Comparison of ENCODE assay signal across 8 cellular contexts in genomic region chr1:185044387-185044786, GRCh38. TPM values are rescaled to one million over a fixed set of nuclear protein-coding genes. Genes with fewer than 3 reads are reported as not detected.
DNase-seq lines count a peak whose midpoint lies in the region; ATAC-seq and TF ChIP-seq lines count a peak whose summit lies in the region.

No MANE protein-coding gene starts in this region.

- H3K4me2 ChIP-seq in Loucy (ENCODE audit: low read depth, low read length, poor library complexity, severe bottlenecking) (peak overlapping the region; percentile 61), neural progenitor cell (no peak overlapping the region)

- H3K9me3 ChIP-seq in CD4-positive, CD25-positive, alpha-beta regulatory T cell (ENCODE audit: control insufficient read depth in 2 of 2, low read length in 2 of 2): no peaks in the 10 kb centered on the region
- no peaks in the 10 kb centered on the region for H3K9me3 ChIP-seq in Loucy (ENCODE audit: insufficient read depth, low read depth, low read length)
- no peaks in the 10 kb centered on the region for H3K9me3 ChIP-seq in neural progenitor cell (ENCODE audit: low read depth)

- H3F3A ChIP-seq in Loucy (ENCODE audit: low read depth): peaks cover 20% of the 10 kb centered on the region
- peaks cover 35% of the 10 kb centered on the region for H3F3A ChIP-seq in neural progenitor cell (ENCODE audit: low read depth)

- peaks cover 36% of the 10 kb centered on the region for H3K79me2 ChIP-seq in Loucy (ENCODE audit: insufficient read depth, low read length)
- peaks cover 33% of the 10 kb centered on the region for H3K79me2 ChIP-seq in neural progenitor cell (ENCODE audit: low read depth)

- H3K27me3 Mint-ChIP-seq in CD4-positive, CD25-positive, alpha-beta regulatory T cell: peaks cover 4% of the 10 kb centered on the region
- peaks cover 8% of the 10 kb centered on the region for H3K27me3 Mint-ChIP-seq in neural progenitor cell (ENCODE audit: insufficient read depth, low read depth)

- H3K36me3 ChIP-seq in CD4-positive, CD25-positive, alpha-beta regulatory T cell (ENCODE audit: control insufficient read depth, insufficient read depth, low read length): no peaks in the 10 kb centered on the region
- H3K36me3 ChIP-seq in Loucy (ENCODE audit: insufficient read depth, low read length): no peaks in the 10 kb centered on the region
- no peaks in the 10 kb centered on the region for H3K36me3 ChIP-seq in neural progenitor cell

- H3K27ac ChIP-seq in CD4-positive, CD25-positive, alpha-beta regulatory T cell (ENCODE audit: insufficient read depth, low read length, poor library complexity, severe bottlenecking): peak overlapping the region; percentile 77
- no peak overlapping the region for H3K27ac ChIP-seq in neural progenitor cell

- peaks cover 34% of the 10 kb centered on the region for H4K20me1 ChIP-seq in Loucy (ENCODE audit: insufficient read depth, low read length, poor library complexity, severe bottlenecking)
- peaks cover 32% of the 10 kb centered on the region for H4K20me1 ChIP-seq in neural progenitor cell (ENCODE audit: low read depth)

- H2AFZ ChIP-seq in Loucy (ENCODE audit: low read length): peak overlapping the region; percentile 93
- H2AFZ ChIP-seq in neural progenitor cell (replicated peaks): no peak overlapping the region

- H3K9me3 Mint-ChIP-seq in CD4-positive, CD25-positive, alpha-beta regulatory T cell: peaks cover 0 to under 1% (median 0%) of the 10 kb centered on the region in 7 donors
- peaks cover 6% of the 10 kb centered on the region for H3K9me3 Mint-ChIP-seq in neural progenitor cell

- no peaks in the 10 kb centered on the region for H3K36me3 Mint-ChIP-seq in CD4-positive, CD25-positive, alpha-beta regulatory T cell
- H3K36me3 Mint-ChIP-seq in neural progenitor cell: peaks cover 8% of the 10 kb centered on the region

- H3K9me2 ChIP-seq in Loucy (replicated peaks; ENCODE audit: low read depth, low read length): no peaks in the 10 kb centered on the region

- H3K4me3 Mint-ChIP-seq in CD4-positive, CD25-positive, alpha-beta regulatory T cell: peak overlapping the region; percentile 92 to 97 (median 94)
- H3K4me3 Mint-ChIP-seq in neural progenitor cell: peak overlapping the region; percentile 90

- no peak for ATAC-seq in CD4-positive, CD25-positive, alpha-beta regulatory T cell (ENCODE audit: low read depth in 2 of 2)
- no peak for ATAC-seq in HG03565 (IDR thresholded peaks at IDR 0.05; ENCODE audit: unreplicated experiment)

- H3K4me1 Mint-ChIP-seq in CD4-positive, CD25-positive, alpha-beta regulatory T cell: peaks cover 21 to 41% (median 34%) of the 10 kb centered on the region in 4 donors
- peaks cover 20% of the 10 kb centered on the region for H3K4me1 Mint-ChIP-seq in neural progenitor cell

- H3K9ac ChIP-seq in Loucy (ENCODE audit: low read depth, low read length, poor library complexity, severe bottlenecking) (no peak overlapping the region), neural progenitor cell (no peak overlapping the region)

- no peak for DNase-seq in CD4-positive, CD25-positive, alpha-beta regulatory T cell
- peak; percentile 39 for DNase-seq in cerebellar cortex (ENCODE audit: low spot score)
- DNase-seq in neural progenitor cell (ENCODE audit: low spot score): no peak
- DNase-seq in NCI-H2171 treated with DMSO at 0.1 percent for 48 hours (lab: John Stamatoyannopoulos, UW): no peak
- DNase-seq in activated CD4-positive, alpha-beta T cell treated with anti-CD3 and anti-CD28 coated beads for 1 hour: no peak
- DNase-seq in GM20000 (ENCODE audit: low spot score): no peak

- TF ChIP-seq CTCF in Loucy (conservative IDR thresholded peaks at IDR 0.05; ENCODE audit: low read length) (no peak), neural progenitor cell (IDR thresholded peaks at IDR 0.05) (no peak), GM20000 (IDR thresholded peaks at IDR 0.05; ENCODE audit: extremely low read depth, missing control alignments) (no peak)

- peak overlapping the region; percentile 75 for H3K4me3 ChIP-seq in CD4-positive, CD25-positive, alpha-beta regulatory T cell (ENCODE audit: low read depth, low read length)
- no peak overlapping the region for H3K4me3 ChIP-seq in Loucy (ENCODE audit: low read length, poor library complexity, severe bottlenecking)
- no peak overlapping the region for H3K4me3 ChIP-seq in neural progenitor cell

- peaks cover 21% of the 10 kb centered on the region for H3K4me1 ChIP-seq in CD4-positive, CD25-positive, alpha-beta regulatory T cell (ENCODE audit: control insufficient read depth, insufficient read depth, low read length, poor library complexity, severe bottlenecking)
- peaks cover 45% of the 10 kb centered on the region for H3K4me1 ChIP-seq in Loucy (ENCODE audit: insufficient read depth, low read length, poor library complexity, severe bottlenecking)
- H3K4me1 ChIP-seq in neural progenitor cell: peaks cover 13% of the 10 kb centered on the region

- H3K27ac Mint-ChIP-seq in CD4-positive, CD25-positive, alpha-beta regulatory T cell: peak overlapping the region; percentile 39 to 94 (median 58)
- no peak overlapping the region for H3K27ac Mint-ChIP-seq in neural progenitor cell

- H3K27me3 ChIP-seq in CD4-positive, CD25-positive, alpha-beta regulatory T cell (ENCODE audit: control insufficient read depth, insufficient read depth, low read length): peaks cover 3% of the 10 kb centered on the region
- no peaks in the 10 kb centered on the region for H3K27me3 ChIP-seq in Loucy (ENCODE audit: insufficient read depth, low read length, poor library complexity, severe bottlenecking)
- H3K27me3 ChIP-seq in neural progenitor cell: peaks cover 13% of the 10 kb centered on the region

RNA-seq across cellular contexts. Expression of gene RNF2, which starts 1.0 kb away (rescaled TPM):
- 17.1 TPM for total RNA-seq in CD4-positive, CD25-positive, alpha-beta regulatory T cell
- 10 to 100 TPM; 16.4 to 33.3 (median 28.2) TPM for polyA plus RNA-seq in CD4-positive, CD25-positive, alpha-beta regulatory T cell
- 54.5 and 81.2 TPM in 2 replicates for total RNA-seq in neural progenitor cell (ENCODE audit: low replicate concordance)
